Comparison of ENCODE assay signal across 29 cellular contexts in genomic region chr4:179569549-179569948, GRCh38.
"Had no signal": no experiment of that assay in that cellular context is flagged by ENCODE, and none has a peak within 500 bp of the region (broad histone marks: within the 10 kb centered on the region; RNA-seq: fewer than 3 reads in every experiment).

No MANE protein-coding gene starts in this region.

- H3K27ac Mint-ChIP-seq: dendritic cell treated with granulocyte-macrophage colony-stimulating factor and Interleukin-4, amounts not matched to agents 40 ng/mL and 50 ng/mL, for 4 days; effector memory CD8-positive, alpha-beta T cell; endodermal cell had no signal

- H3K36me3 ChIP-seq: colonic mucosa, esophagus muscularis mucosa, esophagus squamous epithelium, gastrocnemius medialis, gastroesophageal sphincter, heart left ventricle, heart right ventricle had no signal

- ATAC-seq: effector memory CD8-positive, alpha-beta T cell; esophagus mucosa; foreskin keratinocyte; gastrocnemius medialis; gastroesophageal sphincter; heart left ventricle; heart right ventricle had no signal

- H3K4me3 ChIP-seq: colonic mucosa, coronary artery, dorsolateral prefrontal cortex, esophagus muscularis mucosa, esophagus squamous epithelium, gastrocnemius medialis, gastroesophageal sphincter, heart left ventricle, heart right ventricle, hepatocyte had no signal

- H3K27me3 ChIP-seq: colonic mucosa, dorsolateral prefrontal cortex, esophagus muscularis mucosa, esophagus squamous epithelium, foreskin keratinocyte, gastrocnemius medialis, gastroesophageal sphincter, heart left ventricle, heart right ventricle, hepatocyte had no signal

- H3K4me3 Mint-ChIP-seq: dendritic cell treated with granulocyte-macrophage colony-stimulating factor and Interleukin-4, amounts not matched to agents 40 ng/mL and 50 ng/mL, for 4 days; effector memory CD8-positive, alpha-beta T cell; endodermal cell had no signal

- H3K9me3 ChIP-seq: gastrocnemius medialis had no signal

- FAIRE-seq: colon, endometrium, endothelial cell of umbilical vein had no signal

- DNase-seq: colonic mucosa; cortex of kidney; dermis blood vessel endothelial cell; dorsolateral prefrontal cortex; effector CD4-positive, alpha-beta T cell; effector CD8-positive, alpha-beta T cell; effector memory CD4-positive, alpha-beta T cell; effector memory CD8-positive, alpha-beta T cell; endodermal cell; erythroblast; esophagus squamous epithelium; foreskin fibroblast; foreskin keratinocyte; foreskin melanocyte; gastrocnemius medialis; glutamatergic neuron; head of caudate nucleus; heart left ventricle; heart right ventricle had no signal

- H3K4me1 Mint-ChIP-seq: endodermal cell had no signal

- H2AFZ ChIP-seq: hepatocyte had no signal

- H3K4me1 ChIP-seq: colonic mucosa, esophagus muscularis mucosa, esophagus squamous epithelium, foreskin keratinocyte, gastrocnemius medialis, gastroesophageal sphincter, heart left ventricle, heart right ventricle had no signal

- H3K27ac ChIP-seq: colonic mucosa, coronary artery, dorsolateral prefrontal cortex, epithelial cell of prostate, esophagus muscularis mucosa, esophagus squamous epithelium, foreskin keratinocyte, gastrocnemius medialis, gastroesophageal sphincter, heart left ventricle, heart right ventricle, hepatocyte had no signal

- H3K27me3 Mint-ChIP-seq: dendritic cell treated with granulocyte-macrophage colony-stimulating factor and Interleukin-4, amounts not matched to agents 40 ng/mL and 50 ng/mL, for 4 days; effector memory CD8-positive, alpha-beta T cell had no signal

- H3K79me2 ChIP-seq: hepatocyte had no signal

- H3K4me2 ChIP-seq: hepatocyte had no signal
